Comparison of ENCODE assay signal across 10 cellular contexts in the genomic region with DNA sequence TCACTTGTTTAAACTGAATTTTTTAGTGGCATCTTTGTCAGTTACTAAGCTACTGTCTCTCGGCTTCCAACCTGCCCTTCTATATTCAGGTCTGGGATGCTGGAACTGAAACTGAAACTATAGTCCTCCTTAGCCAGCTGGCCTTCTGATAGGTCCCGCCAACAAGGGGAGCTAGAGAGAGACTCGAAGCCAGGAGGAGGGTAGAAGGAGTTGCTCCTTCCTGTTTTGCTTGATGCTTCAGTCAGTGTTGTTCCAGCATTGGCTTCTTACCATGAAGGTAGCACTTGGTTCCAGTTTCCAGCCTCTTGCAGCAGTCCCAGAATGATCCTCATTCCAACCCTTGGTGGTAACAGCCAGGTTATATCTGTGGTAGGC. TPM values are rescaled to one million over a fixed set of nuclear protein-coding genes. Genes with fewer than 3 reads are reported as not detected.
DNase-seq lines count a peak whose midpoint lies in the region; ATAC-seq and TF ChIP-seq lines count a peak whose summit lies in the region.
"Had no signal": no experiment of that assay in that cellular context is flagged by ENCODE, and none has a peak within 500 bp of the region (broad histone marks: within the 10 kb centered on the region; RNA-seq: fewer than 3 reads in every experiment).

No MANE protein-coding gene starts in this region.

- H3K4me3 ChIP-seq in fibroblast of the aortic adventitia (ENCODE audit: low read depth, low read length), result no peak overlapping the region

- TF ChIP-seq CTCF in fibroblast of the aortic adventitia (IDR thresholded peaks at IDR 0.05; ENCODE audit: insufficient read depth, low read length), result no peak

- in situ Hi-C loops in SK-MEL-5 (cut with HindIII; ENCODE audit: low pct_unique_long_range_greater_than_20kb, low sequenced_read_pairs), result no loop called here

- DNase-seq in stimulated activated naive CD4-positive, alpha-beta T cell (lab: John Stamatoyannopoulos, UW), result peak in 5 of 6 experiments; percentile 2 to 58 (median 28)
- no peak for DNase-seq in stimulated activated naive CD4-positive, alpha-beta T cell treated with Interleukin-2 at 50 U/mL for 16 hours (lab: John Stamatoyannopoulos, UW)
- DNase-seq in SK-MEL-5 (ENCODE audit: low read depth, low spot score) (peak; percentile 28), fibroblast of the aortic adventitia (ENCODE audit: low read depth) (peak; percentile 28), dermis blood vessel endothelial cell (no peak), NCI-H2196 treated with DMSO at 0.1 percent for 48 hours (lab: John Stamatoyannopoulos, UW; ENCODE audit: unreplicated experiment) (no peak), islet precursor cell (no peak)
- DNase-seq: COR-L47; stimulated activated CD4-positive, alpha-beta T cell treated with anti-CD3 and anti-CD28 coated beads, Interleukin-12 subunit alpha, Interleukin-12 subunit beta, amount 100 ng/mL, for 4 hours had no signal

- ATAC-seq in GM18498 (IDR thresholded peaks at IDR 0.05; ENCODE audit: unreplicated experiment), result no peak

RNA-seq across cellular contexts. Expression of gene HORMAD2, which starts 32.9 kb away (rescaled TPM):
- total RNA-seq in SK-MEL-5 (2014; rRNA removed; shearing (Covaris generic)), result not detected in 2 replicates
- not detected in 2 replicates for polyA plus RNA-seq in SK-MEL-5 (2015; cell fraction: cytosol; rRNA removed)
- 0.14 TPM in 1 of 2 replicates, not detected in the other for polyA plus RNA-seq in SK-MEL-5 (2015; cell fraction: nucleus; rRNA removed)
- not detected in 2 replicates for total RNA-seq in fibroblast of the aortic adventitia (ENCODE audit: low replicate concordance)
- not detected in 2 replicates for total RNA-seq in dermis blood vessel endothelial cell

Comparison
In these comparisons a context has a peak if more than half of its experiments do, and no peak if none do; other contexts are left out.
1. DNase-seq: peak in stimulated activated naive CD4-positive, alpha-beta T cell (5 of 6), SK-MEL-5 (single experiment) and fibroblast of the aortic adventitia (single experiment); none in stimulated activated naive CD4-positive, alpha-beta T cell treated with Interleukin-2 at 50 U/mL for 16 hours (single experiment), dermis blood vessel endothelial cell (single experiment), NCI-H2196 treated with DMSO at 0.1 percent for 48 hours (single experiment) and islet precursor cell (single experiment).